Comparison of ENCODE assay signal across 19 cellular contexts in genomic region chr19:33000910-33001309, GRCh38.
"Had no signal": no experiment of that assay in that cellular context is flagged by ENCODE, and none has a peak within 500 bp of the region (broad histone marks: within the 10 kb centered on the region; RNA-seq: fewer than 3 reads in every experiment).

No MANE protein-coding gene starts in this region.

- H3K9me3 Mint-ChIP-seq: activated naive CD4-positive, alpha-beta T cell treated with anti-CD3 and anti-CD28 coated beads, Interleukin-2, amount 50 U/mL, for 72 hours; immature natural killer cell; natural killer cell treated with Interleukin-12 subunit alpha and Interleukin-12 subunit beta and Interleukin-15 and Interleukin-18, amount 100 ng/mL, for 72 hours; stimulated activated memory B cell treated with anti-CD40 and anti-IgM and Interleukin-4, amounts not matched to agents 10 μg/mL and 1 μg/mL and 100 μg/mL, for 72 hours; type B pancreatic cell had no signal

- H3K9me3 ChIP-seq: body of pancreas, sigmoid colon, testis had no signal

- H3K27ac ChIP-seq: dorsolateral prefrontal cortex, sigmoid colon, testis had no signal

- H3K27me3 ChIP-seq: body of pancreas, dorsolateral prefrontal cortex, sigmoid colon, testis had no signal

- H3K36me3 Mint-ChIP-seq: activated naive CD4-positive, alpha-beta T cell treated with anti-CD3 and anti-CD28 coated beads, Interleukin-2, amount 50 U/mL, for 72 hours; natural killer cell treated with Interleukin-12 subunit alpha and Interleukin-12 subunit beta and Interleukin-15 and Interleukin-18, amount 100 ng/mL, for 72 hours had no signal

- DNase-seq: activated CD4-positive, alpha-beta T cell treated with anti-CD3 and anti-CD28 coated beads, Interleukin-2, amount 50 U/mL, for 48 hours; activated CD8-positive, alpha-beta memory T cell treated with anti-CD3 and anti-CD28 coated beads, Interleukin-2, amount 50 U/mL, for 4 hours; activated effector memory CD4-positive, alpha-beta T cell treated with anti-CD3 and anti-CD28 coated beads, Interleukin-2, amount 50 U/mL, for 16 hours; activated T-cell treated with anti-CD3 and anti-CD28 coated beads, Interleukin-2, amount 50 U/mL, for 48 hours; body of pancreas; caudate nucleus; dorsolateral prefrontal cortex; immature natural killer cell; mesendoderm; sigmoid colon; stimulated activated CD4-positive, alpha-beta T cell treated with anti-CD3 and anti-CD28 coated beads, Interleukin-4, amount 100 ng/mL, for 24 hours; SW 1271; T1000; testis had no signal

- H3K4me3 Mint-ChIP-seq: immature natural killer cell; natural killer cell treated with Interleukin-12 subunit alpha and Interleukin-12 subunit beta and Interleukin-15 and Interleukin-18, amount 100 ng/mL, for 72 hours; stimulated activated memory B cell treated with anti-CD40 and anti-IgM and Interleukin-4, amounts not matched to agents 10 μg/mL and 1 μg/mL and 100 μg/mL, for 72 hours; type B pancreatic cell had no signal

- H3K27ac Mint-ChIP-seq: immature natural killer cell; natural killer cell treated with Interleukin-12 subunit alpha and Interleukin-12 subunit beta and Interleukin-15 and Interleukin-18, amount 100 ng/mL, for 72 hours; stimulated activated memory B cell treated with anti-CD40 and anti-IgM and Interleukin-4, amounts not matched to agents 10 μg/mL and 1 μg/mL and 100 μg/mL, for 72 hours; type B pancreatic cell had no signal

- ATAC-seq: activated CD4-positive, CD25-positive, alpha-beta regulatory T cell treated with anti-CD3 and anti-CD28 coated beads, Interleukin-2, amount 50 U/mL, for 24 hours; body of pancreas; natural killer cell treated with Interleukin-12 subunit alpha and Interleukin-12 subunit beta and Interleukin-15 and Interleukin-18, amount 100 ng/mL, for 72 hours; stimulated activated memory B cell treated with anti-CD40 and anti-IgM and Interleukin-4, amounts not matched to agents 10 μg/mL and 1 μg/mL and 100 μg/mL, for 72 hours had no signal

- H3K27me3 Mint-ChIP-seq: stimulated activated memory B cell treated with anti-CD40 and anti-IgM and Interleukin-4, amounts not matched to agents 10 μg/mL and 1 μg/mL and 100 μg/mL, for 72 hours; type B pancreatic cell had no signal
